In genomic region chr14:70073924-70074566, GRCh38 we compare ENCODE assay signal across 8 cellular contexts.
DNase-seq lines count a peak whose midpoint lies in the region; ATAC-seq and TF ChIP-seq lines count a peak whose summit lies in the region.

No MANE protein-coding gene starts in this region.

- TF ChIP-seq CTCF in PC-3 (conservative IDR thresholded peaks at IDR 0.05; ENCODE audit: low read depth, low read length) (peak; percentile 98), spleen (IDR thresholded peaks at IDR 0.05 in 8 of 11, conservative IDR thresholded peaks at IDR 0.05 in 3 of 11) (peak in 10 of 11 experiments; percentile 22 to 79 (median 60))

- H3K27ac ChIP-seq in PC-3 (ENCODE audit: low read length), result no peak overlapping the region
- H3K27ac ChIP-seq in spleen, result no peak overlapping the region

- H3K79me2 ChIP-seq in PC-3 (ENCODE audit: low read length), result no peaks in the 10 kb centered on the region

- CTCF ChIA-PET in PC-3 (lab: Charles Lee), result interaction anchor here (0.6 to 1.7 kb wide), 9 partner anchors 13 to 255 kb away, joined by 3 to 16 read pairs (median 5); no protein-coding TSS in a partner anchor

- H3K9me3 ChIP-seq in PC-3 (ENCODE audit: low read length) (no peaks in the 10 kb centered on the region), spleen (no peaks in the 10 kb centered on the region)

- no peak overlapping the region for H3K4me3 Mint-ChIP-seq in activated naive CD8-positive, alpha-beta T cell treated with anti-CD3 and anti-CD28 coated beads, Interleukin-2, amount 50 U/mL, for 24 hours

- DNase-seq in DMS53 treated with DMSO at 0.1 percent for 48 hours (lab: John Stamatoyannopoulos, UW; ENCODE audit: unreplicated experiment), result peak; percentile 28
- peak; percentile 79 for DNase-seq in PC-3
- DNase-seq in activated naive CD8-positive, alpha-beta T cell treated with anti-CD3 and anti-CD28 coated beads, Interleukin-2, amount 50 U/mL, for 24 hours, result peak; percentile 68
- peak; percentile 53 for DNase-seq in hepatic stellate cell (ENCODE audit: low spot score)
- DNase-seq in spleen, result no peak
- no peak for DNase-seq in T1000 (lab: John Stamatoyannopoulos, UW)

- H3K27me3 ChIP-seq in PC-3 (ENCODE audit: low read length) (peaks cover 68% of the 10 kb centered on the region), spleen (replicated peaks in 1 of 7) (peaks cover 0 to 9% (median 0%) of the 10 kb centered on the region in 7 donors)

- H3K4me3 ChIP-seq in PC-3 (ENCODE audit: low read length) (no peak overlapping the region), spleen (no peak overlapping the region)

- BruUV-seq in PC-3 (replicated peaks; lab: Mats Ljungman, UMichigan), result no TSS peak

- no peaks in the 10 kb centered on the region for H4K20me1 ChIP-seq in PC-3 (ENCODE audit: low read length)

- no peak overlapping the region for H3K4me2 ChIP-seq in PC-3 (ENCODE audit: low read length)

- no peaks in the 10 kb centered on the region for H3K36me3 ChIP-seq in PC-3 (ENCODE audit: low read depth, low read length)
- no peaks in the 10 kb centered on the region for H3K36me3 ChIP-seq in spleen

- H3K4me1 Mint-ChIP-seq in activated naive CD8-positive, alpha-beta T cell treated with anti-CD3 and anti-CD28 coated beads, Interleukin-2, amount 50 U/mL, for 24 hours, result no peaks in the 10 kb centered on the region

- no peaks in the 10 kb centered on the region for H3F3A ChIP-seq in PC-3 (ENCODE audit: low read length, unreplicated experiment)

- no peak overlapping the region for H2AFZ ChIP-seq in PC-3 (ENCODE audit: low read length)

- H3K4me1 ChIP-seq in PC-3 (ENCODE audit: insufficient read depth, low read length) (no peaks in the 10 kb centered on the region), spleen (no peaks in the 10 kb centered on the region)

- WGBS in spleen, 5 donors, result 55 to 84% (median 65%) methylated on average over 3 of the region's 3 CpGs

- TF ChIP-seq RAD21 in Ishikawa (IDR thresholded peaks at IDR 0.05; ENCODE audit: low read depth), result peak; percentile 66

- POLR2A ChIA-PET in PC-3 (lab: Charles Lee; ENCODE audit: unreplicated experiment), result no interaction called here

- peak; percentile 98 for ATAC-seq in PC-3
- peak; percentile 57 for ATAC-seq in activated naive CD8-positive, alpha-beta T cell treated with anti-CD3 and anti-CD28 coated beads, Interleukin-2, amount 50 U/mL, for 24 hours
- no peak for ATAC-seq in HG03045 (IDR thresholded peaks at IDR 0.05; ENCODE audit: unreplicated experiment)

- no peak for TF ChIP-seq POLR2A in spleen (IDR thresholded peaks at IDR 0.05)

- no peaks in the 10 kb centered on the region for H3K9me3 Mint-ChIP-seq in activated naive CD8-positive, alpha-beta T cell treated with anti-CD3 and anti-CD28 coated beads, Interleukin-2, amount 50 U/mL, for 24 hours

- intact Hi-C loops in PC-3 (cut with micrococcal nuclease) (loop anchor here (1.0 kb wide), 2 partner anchors 28 to 256 kb away; no protein-coding TSS in a partner anchor), spleen (cut with DNase I; ENCODE audit: low total_unique reads) (no loop called here)

- peaks cover 10% of the 10 kb centered on the region for H3K27me3 Mint-ChIP-seq in activated naive CD8-positive, alpha-beta T cell treated with anti-CD3 and anti-CD28 coated beads, Interleukin-2, amount 50 U/mL, for 24 hours

- no peaks in the 10 kb centered on the region for H3K9me2 ChIP-seq in PC-3 (replicated peaks; ENCODE audit: low read length)

- no peak overlapping the region for H3K9ac ChIP-seq in PC-3 (ENCODE audit: low read length)

- no peak for TF ChIP-seq EP300 in Ishikawa (IDR thresholded peaks at IDR 0.05; ENCODE audit: borderline replicate concordance)

- no peaks in the 10 kb centered on the region for H3K36me3 Mint-ChIP-seq in activated naive CD8-positive, alpha-beta T cell treated with anti-CD3 and anti-CD28 coated beads, Interleukin-2, amount 50 U/mL, for 24 hours (ENCODE audit: low read depth)

- H3K27ac Mint-ChIP-seq in activated naive CD8-positive, alpha-beta T cell treated with anti-CD3 and anti-CD28 coated beads, Interleukin-2, amount 50 U/mL, for 24 hours, result no peak overlapping the region

TF ChIP-seq in Ishikawa, 13 proteins besides CTCF, POLR2A, EP300 and RAD21:
- peak; percentile 93 for TF ChIP-seq CEBPB (IDR thresholded peaks at IDR 0.05)
- no peak for TF ChIP-seq USF1 (IDR thresholded peaks at IDR 0.05)
- TF ChIP-seq FOXM1 (IDR thresholded peaks at IDR 0.05; ENCODE audit: borderline replicate concordance, low read depth), result no peak
- TF ChIP-seq CREB1 (IDR thresholded peaks at IDR 0.05; ENCODE audit: low read depth), result no peak
- TF ChIP-seq TEAD4 (IDR thresholded peaks at IDR 0.05), result no peak
- no peak for TF ChIP-seq TCF12 (IDR thresholded peaks at IDR 0.05; ENCODE audit: low read depth)
- TF ChIP-seq NFIC (IDR thresholded peaks at IDR 0.05), result no peak

Comparison
In these comparisons a context has a peak if more than half of its experiments do, and no peak if none do; other contexts are left out.
1. DNase-seq: peak in DMS53 treated with DMSO at 0.1 percent for 48 hours (single experiment), PC-3 (single experiment), activated naive CD8-positive, alpha-beta T cell treated with anti-CD3 and anti-CD28 coated beads, Interleukin-2, amount 50 U/mL, for 24 hours (single experiment) and hepatic stellate cell (single experiment); none in spleen (single experiment) and T1000 (single experiment).